In genomic region chrX:40340116-40340515, GRCh38 we compare ENCODE assay signal across 13 cellular contexts.
DNase-seq lines count a peak whose midpoint lies in the region; ATAC-seq lines count a peak whose summit lies in the region.
"Had no signal": no experiment of that assay in that cellular context is flagged by ENCODE, and none has a peak within 500 bp of the region (broad histone marks: within the 10 kb centered on the region; RNA-seq: fewer than 3 reads in every experiment).

No MANE protein-coding gene starts in this region.

- peak; percentile 89 for ATAC-seq in left colon
- ATAC-seq in GM21529 (IDR thresholded peaks at IDR 0.05; ENCODE audit: unreplicated experiment) = no peak
- no peak for ATAC-seq in activated T-cell treated with anti-CD3 and anti-CD28 coated beads, Interleukin-2, amount 50 U/mL, for 4 hours
- ATAC-seq: A549 had no signal

- no peaks in the 10 kb centered on the region for H3K27me3 Mint-ChIP-seq in activated T-cell treated with anti-CD3 and anti-CD28 coated beads, Interleukin-2, amount 50 U/mL, for 4 hours (ENCODE audit: low read depth)
- H3K27me3 Mint-ChIP-seq: CD4-positive, alpha-beta T cell had no signal

- H3K9me3 Mint-ChIP-seq in activated T-cell treated with anti-CD3 and anti-CD28 coated beads, Interleukin-2, amount 50 U/mL, for 4 hours = no peaks in the 10 kb centered on the region
- H3K9me3 Mint-ChIP-seq: CD4-positive, alpha-beta T cell had no signal

- no peak overlapping the region for H3K4me3 Mint-ChIP-seq in activated T-cell treated with anti-CD3 and anti-CD28 coated beads, Interleukin-2, amount 50 U/mL, for 4 hours
- H3K4me3 Mint-ChIP-seq: CD4-positive, alpha-beta T cell; H9 had no signal

- no peaks in the 10 kb centered on the region for H3K36me3 Mint-ChIP-seq in activated T-cell treated with anti-CD3 and anti-CD28 coated beads, Interleukin-2, amount 50 U/mL, for 4 hours (ENCODE audit: insufficient read depth)

- DNase-seq in NCI-H748 (lab: John Stamatoyannopoulos, UW; ENCODE audit: unreplicated experiment) (peak; percentile 4), NCI-H748 treated with DMSO at 0.1 percent for 48 hours (lab: John Stamatoyannopoulos, UW) (no peak), NCI-H526 treated with DMSO at 0.1 percent for 48 hours (lab: John Stamatoyannopoulos, UW) (peak; percentile 2), left colon (no peak), GM19240 (ENCODE audit: insufficient read length, low spot score) (no peak)
- no peak for DNase-seq in activated T-cell treated with anti-CD3 and anti-CD28 coated beads, Interleukin-2, amount 50 U/mL, for 4 hours
- DNase-seq: AML-193; Caco-2; CD4-positive, alpha-beta T cell; GDM1; H9 had no signal

- H3K4me1 Mint-ChIP-seq in activated T-cell treated with anti-CD3 and anti-CD28 coated beads, Interleukin-2, amount 50 U/mL, for 4 hours (ENCODE audit: low read depth) = no peaks in the 10 kb centered on the region
- H3K4me1 Mint-ChIP-seq: H9 had no signal

- intact Hi-C loops in left colon (cut with DNase I, micrococcal nuclease) = no loop called here

Comparison
In these comparisons a context has a peak if more than half of its experiments do, and no peak if none do; other contexts are left out.
1. DNase-seq: peak in NCI-H748 (single experiment) and NCI-H526 treated with DMSO at 0.1 percent for 48 hours (single experiment); none in NCI-H748 treated with DMSO at 0.1 percent for 48 hours (single experiment), left colon (0 of 2), GM19240 (single experiment) and activated T-cell treated with anti-CD3 and anti-CD28 coated beads, Interleukin-2, amount 50 U/mL, for 4 hours (single experiment).